Comparison of ENCODE assay signal across 8 cellular contexts in the genomic region with DNA sequence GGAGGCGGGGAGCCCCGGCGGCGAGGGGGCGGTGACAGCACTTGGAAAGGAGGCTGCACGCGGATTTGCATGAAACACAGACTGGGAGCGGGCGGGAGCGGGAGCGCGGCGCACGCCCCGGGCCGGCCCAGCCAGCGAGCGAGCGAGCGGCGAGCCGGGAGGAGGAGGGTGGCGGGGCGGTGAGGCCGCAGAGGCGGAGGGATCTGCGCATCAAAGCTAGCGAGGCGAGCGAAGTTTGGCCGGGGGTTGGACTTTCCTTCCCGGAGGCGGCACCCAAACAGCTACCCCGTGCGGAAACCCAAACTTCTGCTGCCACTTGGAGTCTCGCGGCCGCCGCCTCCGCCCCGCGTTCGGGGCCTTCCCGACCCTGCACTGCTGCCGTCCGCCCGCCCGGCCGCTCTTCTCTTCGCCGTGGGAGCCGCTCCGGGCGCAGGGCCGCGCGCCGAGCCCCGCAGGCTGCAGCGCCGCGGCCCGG. TPM values are rescaled to one million over a fixed set of nuclear protein-coding genes. Genes with fewer than 3 reads are reported as not detected.
DNase-seq lines count a peak whose midpoint lies in the region; ATAC-seq lines count a peak whose summit lies in the region.

A gene (plus strand): TSS at position 72 of the 475 bp plus-strand sequence. CDS start 553 bp downstream, outside the sequence.

- H3K27ac ChIP-seq in mesendoderm (ENCODE audit: low read depth, low read length) = peak within 1 kb of the TSS; percentile 93

- H3K18ac ChIP-seq in mesendoderm (ENCODE audit: low read length) = peak within 1 kb of the TSS; percentile 95

- peak within 1 kb of the TSS; percentile 97 for H3K4me3 Mint-ChIP-seq in activated CD8-positive, alpha-beta memory T cell treated with anti-CD3 and anti-CD28 coated beads, Interleukin-2, amount 10 ng/mL, durations not matched to agents 7 days and 5 days

- peak; percentile 29 for DNase-seq in NCI-H1436 (lab: John Stamatoyannopoulos, UW)
- no peak for DNase-seq in NCI-H1436 treated with DMSO at 0.1 percent for 48 hours (lab: John Stamatoyannopoulos, UW)
- DNase-seq in NCI-H69 (lab: John Stamatoyannopoulos, UW) = peak; percentile 87
- DNase-seq in activated CD8-positive, alpha-beta memory T cell treated with anti-CD3 and anti-CD28 coated beads, Interleukin-2, amount 10 ng/mL, durations not matched to agents 7 days and 5 days = peak; percentile 87
- DNase-seq in mesendoderm = peak; percentile 97
- DNase-seq in stimulated activated CD8-positive, alpha-beta memory T cell treated with anti-CD3 and anti-CD28 coated beads, Interleukin-15, amount 100 ng/mL, for 1 hour (ENCODE audit: low read depth) = peak; percentile 36

- H3K4me1 ChIP-seq in endocrine pancreas (ENCODE audit: control insufficient read depth, insufficient read depth, low read length) = no peaks in the 10 kb centered on the region
- H3K4me1 ChIP-seq in mesendoderm (ENCODE audit: control insufficient read depth, low read depth, low read length) = peaks cover 15% of the 10 kb centered on the region

- peak within 1 kb of the TSS; percentile 94 for H3K27ac Mint-ChIP-seq in activated CD8-positive, alpha-beta memory T cell treated with anti-CD3 and anti-CD28 coated beads, Interleukin-2, amount 10 ng/mL, durations not matched to agents 7 days and 5 days

- H4K8ac ChIP-seq in mesendoderm (ENCODE audit: low read depth, low read length) = peak within 1 kb of the TSS; percentile 43

- peak within 1 kb of the TSS; percentile 91 for H2BK120ac ChIP-seq in mesendoderm (ENCODE audit: low read depth, low read length)

- H3K9me3 Mint-ChIP-seq in activated CD8-positive, alpha-beta memory T cell treated with anti-CD3 and anti-CD28 coated beads, Interleukin-2, amount 10 ng/mL, durations not matched to agents 7 days and 5 days (ENCODE audit: low read depth) = no peaks in the 10 kb centered on the region

- H3K9me3 ChIP-seq in endocrine pancreas (ENCODE audit: control insufficient read depth, low read length) = no peaks in the 10 kb centered on the region

- peaks cover 18% of the 10 kb centered on the region for H3K27me3 Mint-ChIP-seq in activated CD8-positive, alpha-beta memory T cell treated with anti-CD3 and anti-CD28 coated beads, Interleukin-2, amount 10 ng/mL, durations not matched to agents 7 days and 5 days

- H3K27me3 ChIP-seq in endocrine pancreas (ENCODE audit: control insufficient read depth, insufficient read depth, low read length) (no peaks in the 10 kb centered on the region), mesendoderm (ENCODE audit: insufficient read depth, low read length, poor library complexity) (peaks cover 4% of the 10 kb centered on the region)

- H3K4me3 ChIP-seq in endocrine pancreas (ENCODE audit: control insufficient read depth, insufficient read depth, low read length) = no peak within 1 kb of the TSS
- H3K4me3 ChIP-seq in mesendoderm (ENCODE audit: low read length) = peak within 1 kb of the TSS; percentile 9

- peak within 1 kb of the TSS; percentile 82 for H2BK5ac ChIP-seq in mesendoderm (ENCODE audit: low read length)

- peak within 1 kb of the TSS; percentile 79 for H3K9ac ChIP-seq in endocrine pancreas (ENCODE audit: control insufficient read depth, insufficient read depth, low read length)
- peak within 1 kb of the TSS; percentile 80 for H3K9ac ChIP-seq in mesendoderm (ENCODE audit: low read length)

- peak; percentile 65 for ATAC-seq in HG02884 (IDR thresholded peaks at IDR 0.05; ENCODE audit: unreplicated experiment)
- peak; percentile 72 for ATAC-seq in activated CD8-positive, alpha-beta memory T cell treated with anti-CD3 and anti-CD28 coated beads, Interleukin-2, amount 10 ng/mL, durations not matched to agents 7 days and 5 days

- peaks cover 49% of the 10 kb centered on the region for H3K4me1 Mint-ChIP-seq in activated CD8-positive, alpha-beta memory T cell treated with anti-CD3 and anti-CD28 coated beads, Interleukin-2, amount 10 ng/mL, durations not matched to agents 7 days and 5 days

- no peak within 1 kb of the TSS for H2AK5ac ChIP-seq in mesendoderm (ENCODE audit: low read length)

- H3K36me3 ChIP-seq in endocrine pancreas (ENCODE audit: control insufficient read depth, insufficient read depth, low read length) (no peaks in the 10 kb centered on the region), mesendoderm (ENCODE audit: control insufficient read depth, insufficient read depth, low read length) (no peaks in the 10 kb centered on the region)

- peaks cover 27% of the 10 kb centered on the region for H3K36me3 Mint-ChIP-seq in activated CD8-positive, alpha-beta memory T cell treated with anti-CD3 and anti-CD28 coated beads, Interleukin-2, amount 10 ng/mL, durations not matched to agents 7 days and 5 days

- H3K4me2 ChIP-seq in mesendoderm (ENCODE audit: low read length) = peak within 1 kb of the TSS; percentile 57

- H3K79me1 ChIP-seq in mesendoderm (ENCODE audit: low read length) = peaks cover 7% of the 10 kb centered on the region

- peak within 1 kb of the TSS; percentile 58 for H2BK15ac ChIP-seq in mesendoderm (replicated peaks; ENCODE audit: low read depth)

- peak within 1 kb of the TSS; percentile 49 for H3K23ac ChIP-seq in mesendoderm (ENCODE audit: low read length)

- no peak within 1 kb of the TSS for H4K5ac ChIP-seq in mesendoderm (ENCODE audit: low read length)

- peak within 1 kb of the TSS; percentile 98 for H3K4ac ChIP-seq in mesendoderm (ENCODE audit: low read depth, low read length)

- H3K56ac ChIP-seq in mesendoderm (ENCODE audit: low read length) = peak within 1 kb of the TSS; percentile 89

- H3K79me2 ChIP-seq in mesendoderm (ENCODE audit: control insufficient read depth, insufficient read depth, low read length) = peaks cover 14% of the 10 kb centered on the region

- CTCF ChIA-PET in activated CD8-positive, alpha-beta memory T cell treated with anti-CD3 and anti-CD28 coated beads, Interleukin-2, amount 10 ng/mL, durations not matched to agents 7 days and 5 days (lab: Charles Lee) = interaction anchor here (0.9 to 11.0 kb wide), 10 partner anchors 10 to 174 kb away, joined by 3 to 138 read pairs (median 4); no protein-coding TSS in a partner anchor

- WGBS in mesendoderm (ENCODE audit: extremely low coverage, insufficient coverage, low lambda C conversion rate) = no CpG with 5 or more reads among the region's 63 CpGs

RNA-seq across cellular contexts. Expression of the gene that starts here (rescaled TPM):
- total RNA-seq in activated CD8-positive, alpha-beta memory T cell treated with anti-CD3 and anti-CD28 coated beads, Interleukin-2, amount 10 ng/mL, durations not matched to agents 7 days and 5 days = 10 to 100 TPM; 87.1 to 88.0 TPM
- polyA plus RNA-seq in mesendoderm (2013, experiment 1 of 2) = 17.4 TPM
- polyA plus RNA-seq in mesendoderm (2013, experiment 2 of 2) = 16.4 TPM
